In the genomic region with DNA sequence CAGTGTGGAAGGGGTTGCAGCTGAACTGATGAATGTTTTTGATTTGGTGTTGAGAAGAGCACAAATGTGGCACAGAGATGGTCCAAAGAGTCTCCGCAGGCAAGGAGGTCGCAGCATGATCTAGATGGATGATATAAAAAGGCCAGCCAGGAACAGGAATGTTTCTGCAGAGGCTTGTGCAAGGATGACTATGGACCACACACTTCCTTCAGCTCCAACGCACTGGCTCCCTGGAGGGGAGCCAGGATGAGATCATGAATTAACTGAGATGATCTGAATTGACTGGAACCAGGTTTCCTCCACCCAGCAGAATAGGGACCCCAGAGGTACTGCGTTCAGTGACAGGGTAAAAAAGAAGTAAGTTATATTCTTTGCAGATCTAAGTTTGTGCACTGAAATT, we compare ENCODE assay signal across 16 cellular contexts.
DNase-seq lines count a peak whose midpoint lies in the region; ATAC-seq and TF ChIP-seq lines count a peak whose summit lies in the region.
"Had no signal": no experiment of that assay in that cellular context is flagged by ENCODE, and none has a peak within 500 bp of the region (broad histone marks: within the 10 kb centered on the region; RNA-seq: fewer than 3 reads in every experiment).

No MANE protein-coding gene starts in this region.

- TF ChIP-seq POLR2A in gastroesophageal sphincter (IDR thresholded peaks at IDR 0.05), result no peak

- H3K9me3 ChIP-seq in AG04450 (ENCODE audit: control insufficient read depth, insufficient read depth, low read length) (no peaks in the 10 kb centered on the region), gastroesophageal sphincter (peaks cover 0 to 17% (median 0%) of the 10 kb centered on the region in 3 donors), T-helper 17 cell (ENCODE audit: control insufficient read depth, low read length, poor library complexity, severe bottlenecking) (no peaks in the 10 kb centered on the region)
- H3K9me3 ChIP-seq: colonic mucosa, gastrocnemius medialis had no signal

- peaks cover 19% of the 10 kb centered on the region for H3K4me1 Mint-ChIP-seq in HFFc6 (ENCODE audit: low read depth)
- H3K4me1 Mint-ChIP-seq in T-helper 17 cell, result peaks cover 3% of the 10 kb centered on the region
- H3K4me1 Mint-ChIP-seq: activated naive CD8-positive, alpha-beta T cell treated with anti-CD3 and anti-CD28 coated beads for 36 hours had no signal

- no peak for TF ChIP-seq CTCF in AG04450 (IDR thresholded peaks at IDR 0.05; ENCODE audit: low read depth, low read length)
- TF ChIP-seq CTCF in HFFc6 (IDR thresholded peaks at IDR 0.05), result no peak
- TF ChIP-seq CTCF in astrocyte of the spinal cord (IDR thresholded peaks at IDR 0.05; ENCODE audit: low read depth, low read length), result no peak
- no peak for TF ChIP-seq CTCF in gastroesophageal sphincter (IDR thresholded peaks at IDR 0.05)

- ATAC-seq in gastroesophageal sphincter (peak; percentile 55), GM21390 (IDR thresholded peaks at IDR 0.05; ENCODE audit: unreplicated experiment) (no peak), HG03457 (IDR thresholded peaks at IDR 0.05; ENCODE audit: unreplicated experiment) (no peak), T-helper 17 cell (no peak)
- ATAC-seq: gastrocnemius medialis had no signal

- H3K27me3 Mint-ChIP-seq in HFFc6 (ENCODE audit: insufficient read depth), result no peaks in the 10 kb centered on the region
- no peaks in the 10 kb centered on the region for H3K27me3 Mint-ChIP-seq in T-helper 17 cell
- H3K27me3 Mint-ChIP-seq: activated naive CD8-positive, alpha-beta T cell treated with anti-CD3 and anti-CD28 coated beads for 36 hours had no signal

- H3K36me3 Mint-ChIP-seq in HFFc6 (ENCODE audit: low read depth) (no peaks in the 10 kb centered on the region), T-helper 17 cell (ENCODE audit: low read depth) (peaks cover 6% of the 10 kb centered on the region)

- H3K4me3 ChIP-seq in AG04450 (ENCODE audit: low read depth, low read length) (no peak overlapping the region), astrocyte of the spinal cord (ENCODE audit: low read depth, low read length) (no peak overlapping the region), gastroesophageal sphincter (no peak overlapping the region)
- H3K4me3 ChIP-seq: colonic mucosa, gastrocnemius medialis, suprapubic skin had no signal

- H3K27ac ChIP-seq in AG04450 (ENCODE audit: low read depth, low read length) (no peak overlapping the region), gastroesophageal sphincter (peak overlapping the region in 1 of 4 donors; percentile 36)
- H3K27ac ChIP-seq: colonic mucosa, gastrocnemius medialis, parathyroid adenoma, suprapubic skin had no signal

- no peak overlapping the region for H3K4me3 Mint-ChIP-seq in HFFc6
- no peak overlapping the region for H3K4me3 Mint-ChIP-seq in T-helper 17 cell
- H3K4me3 Mint-ChIP-seq: activated naive CD8-positive, alpha-beta T cell treated with anti-CD3 and anti-CD28 coated beads for 36 hours had no signal

- in situ Hi-C loops in astrocyte of the spinal cord (cut with HindIII; ENCODE audit: low sequenced_read_pairs), result no loop called here

- H3K4me1 ChIP-seq in gastroesophageal sphincter, result peaks cover 0 to 25% (median 8%) of the 10 kb centered on the region in 3 donors
- H3K4me1 ChIP-seq: colonic mucosa, gastrocnemius medialis, parathyroid adenoma, suprapubic skin had no signal

- DNase-seq in AG04450 (ENCODE audit: low read depth, low spot score) (peak; percentile 67), HFFc6 (peak; percentile 33), astrocyte of the spinal cord (ENCODE audit: low read depth, low spot score) (peak; percentile 69), putamen (ENCODE audit: low spot score) (no peak), T-helper 17 cell (no peak)
- DNase-seq: activated CD4-positive, CD25-positive, alpha-beta regulatory T cell; activated naive CD8-positive, alpha-beta T cell treated with anti-CD3 and anti-CD28 coated beads for 36 hours; AML-193; colonic mucosa; gastrocnemius medialis; kidney had no signal

- H3K27ac Mint-ChIP-seq in HFFc6 (no peak overlapping the region), T-helper 17 cell (no peak overlapping the region)
- H3K27ac Mint-ChIP-seq: activated naive CD8-positive, alpha-beta T cell treated with anti-CD3 and anti-CD28 coated beads for 36 hours had no signal

- CTCF ChIA-PET in AG04450 (lab: Charles Lee), result interaction anchor here (0.5 kb wide), 1 partner anchor 12 kb away, joined by 3 read pairs; no protein-coding TSS in a partner anchor

- H3K36me3 ChIP-seq in gastroesophageal sphincter, result no peaks in the 10 kb centered on the region
- H3K36me3 ChIP-seq: colonic mucosa, gastrocnemius medialis, suprapubic skin had no signal

- POLR2A ChIA-PET in AG04450 (lab: Yijun Ruan, JAX), result interaction anchor here (0.6 kb wide), 1 partner anchor 268 kb away, joined by 3 read pairs; no protein-coding TSS in a partner anchor

- 53 to 55% methylated on average over 2 to 4 of the region's 4 CpGs for WGBS in gastroesophageal sphincter (ENCODE audit: low coverage in 1 of 2), 2 donors

- TF ChIP-seq EP300 in gastroesophageal sphincter (IDR thresholded peaks at IDR 0.05), result no peak

- H3K9me3 Mint-ChIP-seq in HFFc6, result no peaks in the 10 kb centered on the region

- H3K27me3 ChIP-seq in AG04450 (ENCODE audit: control insufficient read depth, insufficient read depth, low read length) (no peaks in the 10 kb centered on the region), gastroesophageal sphincter (no peaks in the 10 kb centered on the region)
- H3K27me3 ChIP-seq: colonic mucosa, gastrocnemius medialis, suprapubic skin had no signal

Comparison
In these comparisons a context has a peak if more than half of its experiments do, and no peak if none do; other contexts are left out.
1. DNase-seq: peak in AG04450 (single experiment), HFFc6 (single experiment) and astrocyte of the spinal cord (single experiment); none in putamen (single experiment) and T-helper 17 cell (0 of 3).